In genomic region chrX:16778993-16779392, GRCh38 we compare ENCODE assay signal across 30 cellular contexts.
"Had no signal": no experiment of that assay in that cellular context is flagged by ENCODE, and none has a peak within 500 bp of the region (broad histone marks: within the 10 kb centered on the region; RNA-seq: fewer than 3 reads in every experiment).

No MANE protein-coding gene starts in this region.

- H3K36me3 ChIP-seq: brain microvascular endothelial cell, colonic mucosa, WERI-Rb-1 had no signal

- H3K27me3 Mint-ChIP-seq: activated B cell treated with CpG ODN at 0.5 μM for 24 hours; activated CD8-positive, alpha-beta T cell treated with anti-CD3 and anti-CD28 coated beads for 36 hours; activated naive CD8-positive, alpha-beta T cell; activated T-helper 17 cell treated with anti-CD3 and anti-CD28 coated beads, Interleukin-2, amount 50 U/mL, for 72 hours; T-helper 17 cell had no signal

- H3K4me3 ChIP-seq: colonic mucosa had no signal

- H3K4me1 Mint-ChIP-seq: activated T-helper 17 cell treated with anti-CD3 and anti-CD28 coated beads, Interleukin-2, amount 50 U/mL, for 72 hours; T-helper 17 cell had no signal

- H3K36me3 Mint-ChIP-seq: activated naive CD8-positive, alpha-beta T cell had no signal

- H3K9me3 Mint-ChIP-seq: activated B cell treated with CpG ODN at 0.5 μM for 24 hours; activated CD8-positive, alpha-beta T cell treated with anti-CD3 and anti-CD28 coated beads for 36 hours; activated T-cell treated with anti-CD3 and anti-CD28 coated beads, Interleukin-2, amount 50 U/mL, for 4 hours; activated T-helper 17 cell treated with anti-CD3 and anti-CD28 coated beads, Interleukin-2, amount 50 U/mL, for 72 hours; endodermal cell; T-helper 2 cell treated with Interferon-gamma antibody and Interleukin-4, amounts not matched to agents 5 μg/mL and 100 μg/mL, for 36 hours had no signal

- H3K27ac ChIP-seq: brain microvascular endothelial cell, colonic mucosa, WERI-Rb-1 had no signal

- H3K27ac Mint-ChIP-seq: activated B cell treated with CpG ODN at 0.5 μM for 24 hours; activated CD8-positive, alpha-beta T cell treated with anti-CD3 and anti-CD28 coated beads for 36 hours; activated naive CD8-positive, alpha-beta T cell; activated T-helper 17 cell treated with anti-CD3 and anti-CD28 coated beads, Interleukin-2, amount 50 U/mL, for 72 hours; endodermal cell; T-helper 17 cell; T-helper 2 cell treated with Interferon-gamma antibody and Interleukin-4, amounts not matched to agents 5 μg/mL and 100 μg/mL, for 36 hours had no signal

- ATAC-seq: activated CD4-positive, CD25-positive, alpha-beta regulatory T cell treated with anti-CD3 and anti-CD28 coated beads, Interleukin-2, amount 50 U/mL, for 24 hours; activated CD8-positive, alpha-beta T cell treated with anti-CD3 and anti-CD28 coated beads for 36 hours; activated T-cell treated with anti-CD3 and anti-CD28 coated beads, Interleukin-2, amount 50 U/mL, for 4 hours; activated T-helper 17 cell treated with anti-CD3 and anti-CD28 coated beads, Interleukin-2, amount 50 U/mL, for 72 hours; esophagus mucosa; T-helper 17 cell had no signal

- DNase-seq: activated B cell treated with CpG ODN at 0.5 μM for 24 hours; activated CD4-positive, alpha-beta T cell treated with anti-CD3 and anti-CD28 coated beads for 48 hours; activated CD4-positive, alpha-beta T cell treated with anti-CD3 and anti-CD28 coated beads, Interleukin-2, amount 50 U/mL, for 1 hour; activated CD4-positive, alpha-beta T cell treated with anti-CD3 and anti-CD28 coated beads, Interleukin-2, amount 50 U/mL, for 48 hours; activated CD8-positive, alpha-beta memory T cell treated with anti-CD3 and anti-CD28 coated beads for 24 hours; activated CD8-positive, alpha-beta T cell treated with anti-CD3 and anti-CD28 coated beads for 36 hours; activated effector memory CD4-positive, alpha-beta T cell treated with Interleukin-2 at 50 U/mL for 16 hours; activated gamma-delta T cell treated with Interleukin-2 at 50 U/mL for 16 hours; activated naive CD4-positive, alpha-beta T cell treated with anti-CD3 and anti-CD28 coated beads, Interleukin-2, amount 50 U/mL, for 16 hours; activated naive CD4-positive, alpha-beta T cell treated with Interleukin-2 at 50 U/mL for 16 hours; activated T-cell treated with anti-CD3 and anti-CD28 coated beads, Interleukin-2, amount 50 U/mL, for 4 hours; amniotic stem cell; anterior cingulate cortex; brain microvascular endothelial cell; caudate nucleus; cerebellar nuclear complex; colonic mucosa; dorsolateral prefrontal cortex; effector memory CD4-positive, alpha-beta T cell; endodermal cell; head of caudate nucleus; T-helper 1 cell; T-helper 17 cell; T1000; WERI-Rb-1 had no signal

- H3K9me3 ChIP-seq: colonic mucosa had no signal

- H3K4me3 Mint-ChIP-seq: activated B cell treated with CpG ODN at 0.5 μM for 24 hours; activated CD8-positive, alpha-beta T cell treated with anti-CD3 and anti-CD28 coated beads for 36 hours; activated naive CD8-positive, alpha-beta T cell; activated T-cell treated with anti-CD3 and anti-CD28 coated beads, Interleukin-2, amount 50 U/mL, for 4 hours; activated T-helper 17 cell treated with anti-CD3 and anti-CD28 coated beads, Interleukin-2, amount 50 U/mL, for 72 hours; endodermal cell; T-helper 17 cell; T-helper 2 cell treated with Interferon-gamma antibody and Interleukin-4, amounts not matched to agents 5 μg/mL and 100 μg/mL, for 36 hours had no signal

- H3K27me3 ChIP-seq: brain microvascular endothelial cell, colonic mucosa had no signal

- H3K4me1 ChIP-seq: colonic mucosa had no signal
